In the genomic region with DNA sequence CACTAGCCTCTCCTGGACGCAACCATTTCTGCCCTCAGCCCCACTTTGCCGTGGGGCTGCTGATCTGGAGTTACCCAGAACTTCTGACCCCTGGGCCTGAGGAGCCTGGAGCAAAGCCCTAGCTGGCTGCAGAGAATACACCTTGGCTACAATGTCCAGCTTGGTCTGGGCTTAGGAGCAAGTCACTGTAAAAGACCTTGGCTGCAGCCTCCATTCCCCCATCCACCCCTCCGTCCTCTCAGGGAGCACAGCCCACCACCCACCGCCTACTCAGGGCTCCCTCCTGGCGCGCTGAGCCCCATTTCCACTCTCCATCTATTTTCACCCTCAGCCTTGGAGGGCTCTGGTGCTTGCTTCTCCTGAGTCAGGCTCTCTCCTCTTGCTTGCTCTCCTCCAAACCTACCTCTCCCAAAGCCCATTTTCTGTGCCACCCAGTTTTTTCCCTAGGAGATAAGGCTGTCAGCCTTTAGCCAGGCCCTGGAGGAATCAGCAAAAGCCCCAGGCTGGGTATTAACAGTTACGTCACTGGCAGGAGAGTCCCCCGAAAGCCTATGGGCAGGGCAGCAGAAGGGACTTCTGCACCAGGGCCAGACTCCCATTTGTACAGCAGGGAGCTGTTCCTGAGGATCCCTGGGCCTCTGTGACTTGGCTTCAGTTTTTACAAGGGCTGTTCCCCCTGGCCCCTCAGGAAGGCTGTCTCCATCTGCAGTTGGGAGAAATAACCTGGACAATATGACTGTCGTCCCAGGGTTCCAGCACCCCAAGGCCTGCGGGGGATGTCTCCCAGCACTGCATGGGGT, we compare ENCODE assay signal across 8 cellular contexts. TPM values are rescaled to one million over a fixed set of nuclear protein-coding genes. Genes with fewer than 3 reads are reported as not detected.
DNase-seq lines count a peak whose midpoint lies in the region; ATAC-seq, FAIRE-seq and TF ChIP-seq lines count a peak whose summit lies in the region.

No MANE protein-coding gene starts in this region.

- intact Hi-C loops in gastrocnemius medialis (cut with DNase I; ENCODE audit: low total_unique reads), result no loop called here

- no peak overlapping the region for H3K9ac ChIP-seq in KMS-11

- no peaks in the 10 kb centered on the region for H4K20me1 ChIP-seq in KMS-11 (ENCODE audit: insufficient read depth)

- no peak; the same call in 1 of the 2 replicates for TF ChIP-seq POLR2A in GM12891 (IDR thresholded peaks at IDR 0.05; ENCODE audit: low read depth, low read length)
- no peak for TF ChIP-seq POLR2A in gastrocnemius medialis (IDR thresholded peaks at IDR 0.05)

- H3K4me2 ChIP-seq in KMS-11, result peak overlapping the region; percentile 33

- no peak for TF ChIP-seq CTCF in KMS-11 (conservative IDR thresholded peaks at IDR 0.05; ENCODE audit: low read depth, low read length)
- no peak for TF ChIP-seq CTCF in coronary artery (IDR thresholded peaks at IDR 0.05)
- TF ChIP-seq CTCF in gastrocnemius medialis (IDR thresholded peaks at IDR 0.05 in 4 of 5, conservative IDR thresholded peaks at IDR 0.05 in 1 of 5), result no peak

- DNase-seq in GM12891 (ENCODE audit: insufficient read length, low spot score), result no peak
- no peak for DNase-seq in coronary artery (ENCODE audit: low spot score)
- DNase-seq in gastrocnemius medialis, result no peak
- DNase-seq in NCI-H510A treated with DMSO at 0.1 percent for 48 hours (lab: John Stamatoyannopoulos, UW), result no peak
- no peak for DNase-seq in NCI-H2029 treated with DMSO at 0.1 percent for 48 hours (lab: John Stamatoyannopoulos, UW)
- no peak for DNase-seq in NCI-H2029 (lab: John Stamatoyannopoulos, UW)

- ATAC-seq in gastrocnemius medialis (peak; percentile 30 to 41), HG02759 (IDR thresholded peaks at IDR 0.05; ENCODE audit: unreplicated experiment) (no peak)

- H3K79me2 ChIP-seq in KMS-11 (ENCODE audit: insufficient read depth, low read depth), result no peaks in the 10 kb centered on the region

- H3K4me1 ChIP-seq in KMS-11 (ENCODE audit: low read depth, poor library complexity, severe bottlenecking) (peaks cover 33% of the 10 kb centered on the region), gastrocnemius medialis (no peaks in the 10 kb centered on the region)

- no peak overlapping the region for H3K4me3 ChIP-seq in KMS-11 (IDR thresholded peaks at IDR 0.05; ENCODE audit: insufficient read depth, low read depth, low read length)
- H3K4me3 ChIP-seq in coronary artery, result no peak overlapping the region
- no peak overlapping the region for H3K4me3 ChIP-seq in gastrocnemius medialis

- no peak overlapping the region for H2AFZ ChIP-seq in KMS-11 (ENCODE audit: low read depth)

- in situ Hi-C loops in gastrocnemius medialis (cut with MboI; ENCODE audit: low sequenced_read_pairs in 4 of 4), result no loop called here

- FAIRE-seq in GM12891 (lab: Jason Lieb, UNC), result no peak

- H3K9me3 ChIP-seq in gastrocnemius medialis, result no peaks in the 10 kb centered on the region

- H3K27ac ChIP-seq in KMS-11 (no peak overlapping the region; the same call in 1 of the 2 replicates), coronary artery (peak overlapping the region; percentile 78 to 83), gastrocnemius medialis (peak overlapping the region in 3 of 4 donors; percentile 22 to 53 (median 42))

- H3K36me3 ChIP-seq in KMS-11 (ENCODE audit: insufficient read depth) (no peaks in the 10 kb centered on the region), gastrocnemius medialis (no peaks in the 10 kb centered on the region)

- H3K27me3 ChIP-seq in KMS-11 (ENCODE audit: insufficient read depth, low read depth) (no peaks in the 10 kb centered on the region), gastrocnemius medialis (no peaks in the 10 kb centered on the region)

TF ChIP-seq in GM12891, 5 proteins besides CTCF, POLR2A, EP300 and RAD21:
- TF ChIP-seq SPI1 (IDR thresholded peaks at IDR 0.05; ENCODE audit: low read depth, low read length) (no peak), POU2F2 (IDR thresholded peaks at IDR 0.05; ENCODE audit: low read depth, low read length) (0 out of 2 replicates have a peak, but pooled peaks have one; percentile 49), POLR2AphosphoS5 (IDR thresholded peaks at IDR 0.05; ENCODE audit: low read depth, low read length) (no peak), PAX5 (IDR thresholded peaks at IDR 0.05; ENCODE audit: insufficient read depth, low read length, severe bottlenecking) (no peak)

RNA-seq across cellular contexts. Expression of gene ERH, which starts 42.7 kb away (rescaled TPM):
- polyA plus RNA-seq in GM12891 (2012; ENCODE audit: low read depth, missing spikeins), result 352 TPM
- total RNA-seq in gastrocnemius medialis, result 10 to 100 TPM; 46.7 to 49.2 (median 48.1) TPM

RNA-seq across cellular contexts. Expression of gene SLC39A9, which starts 43.1 kb away (rescaled TPM):
- 26.8 TPM for polyA plus RNA-seq in GM12891 (2012; ENCODE audit: low read depth, missing spikeins)
- 10 to 100 TPM; 20.6 to 23.2 (median 21.8) TPM for total RNA-seq in gastrocnemius medialis
